Comparison of ENCODE assay signal across 18 cellular contexts in the genomic region with DNA sequence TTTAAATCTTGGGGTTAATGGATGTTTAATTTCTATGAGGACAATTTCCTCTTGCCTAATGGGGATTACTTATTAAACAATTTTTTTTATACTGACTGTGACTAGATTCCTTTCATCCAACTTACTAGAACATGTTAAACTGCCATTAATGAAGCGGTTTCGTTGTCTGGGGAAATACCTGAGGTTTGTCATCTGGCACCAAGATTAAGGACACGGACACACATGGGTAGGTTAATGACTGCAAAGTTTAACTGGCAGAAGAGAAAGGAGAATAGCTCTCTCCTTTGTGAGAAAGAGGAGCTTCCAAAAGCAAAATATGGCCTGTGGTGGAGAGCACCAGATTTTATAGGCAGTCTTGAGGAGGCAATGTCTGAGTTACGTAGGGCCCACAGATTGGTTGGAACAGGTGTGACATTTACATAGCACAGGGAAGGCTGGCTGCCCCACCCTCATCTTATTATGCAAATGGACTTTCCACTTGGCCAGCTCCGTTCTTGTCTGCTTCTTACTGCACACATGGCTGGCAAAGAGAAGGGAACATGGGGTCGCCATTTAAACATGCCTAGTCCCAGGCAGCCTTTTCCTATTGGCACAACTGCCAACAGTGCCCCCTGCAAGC.
DNase-seq lines count a peak whose midpoint lies in the region; ATAC-seq and TF ChIP-seq lines count a peak whose summit lies in the region.
"Had no signal": no experiment of that assay in that cellular context is flagged by ENCODE, and none has a peak within 500 bp of the region (broad histone marks: within the 10 kb centered on the region; RNA-seq: fewer than 3 reads in every experiment).

No MANE protein-coding gene starts in this region.

- no peak overlapping the region for H3K27ac ChIP-seq in Karpas-422 (ENCODE audit: low read length)
- H3K27ac ChIP-seq in gastrocnemius medialis = no peak overlapping the region
- H3K27ac ChIP-seq: vagina had no signal

- H4K20me1 ChIP-seq in Karpas-422 (ENCODE audit: insufficient read depth, low read depth, low read length) = no peaks in the 10 kb centered on the region

- intact Hi-C loops in gastrocnemius medialis (cut with DNase I; ENCODE audit: low total_unique reads) = no loop called here

- H3K4me3 ChIP-seq in Karpas-422 (ENCODE audit: low read length) = 0 out of 2 replicates have a peak overlapping the region, but pooled peaks have one; percentile 14
- no peak overlapping the region for H3K4me3 ChIP-seq in epithelial cell of esophagus (ENCODE audit: low read length)
- no peak overlapping the region for H3K4me3 ChIP-seq in gastrocnemius medialis
- H3K4me3 ChIP-seq: vagina had no signal

- H3K36me3 ChIP-seq in Karpas-422 (ENCODE audit: insufficient read depth, low read length) (no peaks in the 10 kb centered on the region; the same call in 1 of the 2 replicates), gastrocnemius medialis (no peaks in the 10 kb centered on the region)
- H3K36me3 ChIP-seq: vagina had no signal

- H3K4me1 Mint-ChIP-seq in neural crest cell = peaks cover 11% of the 10 kb centered on the region
- H3K4me1 Mint-ChIP-seq: activated naive CD4-positive, alpha-beta T cell treated with anti-CD3 and anti-CD28 coated beads, Interleukin-2, amount 10 ng/mL, durations not matched to agents 7 days and 5 days; CD8-positive, alpha-beta memory T cell had no signal

- peaks cover 27% of the 10 kb centered on the region for H3K4me1 ChIP-seq in Karpas-422 (ENCODE audit: low read length)
- H3K4me1 ChIP-seq in gastrocnemius medialis = no peaks in the 10 kb centered on the region
- H3K4me1 ChIP-seq: vagina had no signal

- no peak for TF ChIP-seq POLR2A in gastrocnemius medialis (IDR thresholded peaks at IDR 0.05)

- no peaks in the 10 kb centered on the region for H3K27me3 Mint-ChIP-seq in neural crest cell (ENCODE audit: low read depth)
- H3K27me3 Mint-ChIP-seq: activated naive CD4-positive, alpha-beta T cell treated with anti-CD3 and anti-CD28 coated beads, Interleukin-2, amount 10 ng/mL, durations not matched to agents 7 days and 5 days; CD8-positive, alpha-beta memory T cell had no signal

- no peak overlapping the region for H3K4me2 ChIP-seq in Karpas-422 (ENCODE audit: low read depth, low read length, poor library complexity, severe bottlenecking)

- H3K9me2 ChIP-seq in Karpas-422 (replicated peaks; ENCODE audit: insufficient read depth, low read length) = no peaks in the 10 kb centered on the region

- H3K4me3 Mint-ChIP-seq in neural crest cell = no peak overlapping the region
- H3K4me3 Mint-ChIP-seq: activated naive CD4-positive, alpha-beta T cell treated with anti-CD3 and anti-CD28 coated beads, Interleukin-2, amount 10 ng/mL, durations not matched to agents 7 days and 5 days; CD8-positive, alpha-beta memory T cell had no signal

- H3K36me3 Mint-ChIP-seq in neural crest cell (ENCODE audit: low read depth) = no peaks in the 10 kb centered on the region
- H3K36me3 Mint-ChIP-seq: activated naive CD4-positive, alpha-beta T cell treated with anti-CD3 and anti-CD28 coated beads, Interleukin-2, amount 10 ng/mL, durations not matched to agents 7 days and 5 days; CD8-positive, alpha-beta memory T cell had no signal

- H3K9ac ChIP-seq in Karpas-422 (ENCODE audit: low read length) = no peak overlapping the region

- peak; percentile 88 for DNase-seq in Caki2 (ENCODE audit: low read depth)
- peak; percentile 68 for DNase-seq in Karpas-422
- DNase-seq in epithelial cell of esophagus (ENCODE audit: low read depth) = peak; percentile 4
- no peak for DNase-seq in neural crest cell (ENCODE audit: low read depth, low spot score)
- no peak for DNase-seq in anterior cingulate cortex (lab: John Stamatoyannopoulos, UW)
- no peak for DNase-seq in gastrocnemius medialis
- no peak for DNase-seq in stimulated activated CD4-positive, alpha-beta T cell treated with anti-CD3 and anti-CD28 coated beads, Interleukin-1b, Interleukin-23, amount 100 ng/mL, for 48 hours
- DNase-seq: activated CD4-positive, alpha-beta T cell treated with anti-CD3 and anti-CD28 coated beads, Interleukin-2, amount 50 U/mL, for 1 hour; activated naive CD4-positive, alpha-beta T cell treated with anti-CD3 and anti-CD28 coated beads, Interleukin-2, amount 10 ng/mL, durations not matched to agents 7 days and 5 days; CD8-positive, alpha-beta memory T cell; GOT3; MM.1S; NCI-H187 treated with DMSO at 0.1 percent for 48 hours; PC-3; stimulated activated naive CD8-positive, alpha-beta T cell treated with anti-CD3 and anti-CD28 coated beads, Interleukin-15, Interleukin-2, amounts not matched to agents 100 U/mL and 50 U/mL, for 24 hours had no signal

- TF ChIP-seq CTCF in epithelial cell of esophagus (IDR thresholded peaks at IDR 0.05; ENCODE audit: insufficient read depth, low read depth, low read length, missing control alignments) = no peak
- TF ChIP-seq CTCF in neural crest cell (conservative IDR thresholded peaks at IDR 0.05) = no peak
- no peak for TF ChIP-seq CTCF in gastrocnemius medialis (IDR thresholded peaks at IDR 0.05 in 4 of 5, conservative IDR thresholded peaks at IDR 0.05 in 1 of 5)

- peak overlapping the region; percentile 23 for H2AFZ ChIP-seq in Karpas-422 (ENCODE audit: low read length)

- peak overlapping the region; percentile 13 for H3K27ac Mint-ChIP-seq in neural crest cell (ENCODE audit: unreplicated experiment)
- H3K27ac Mint-ChIP-seq: activated naive CD4-positive, alpha-beta T cell treated with anti-CD3 and anti-CD28 coated beads, Interleukin-2, amount 10 ng/mL, durations not matched to agents 7 days and 5 days; CD8-positive, alpha-beta memory T cell had no signal

- in situ Hi-C loops in Caki2 (cut with HindIII; ENCODE audit: low pct_unique_long_range_greater_than_20kb, low sequenced_read_pairs) = no loop called here
- in situ Hi-C loops in gastrocnemius medialis (cut with MboI; ENCODE audit: low sequenced_read_pairs in 4 of 4) = no loop called here

- H3K27me3 ChIP-seq in Karpas-422 (ENCODE audit: low read length) (no peaks in the 10 kb centered on the region), gastrocnemius medialis (no peaks in the 10 kb centered on the region)
- H3K27me3 ChIP-seq: vagina had no signal

- ATAC-seq in GM18517 (IDR thresholded peaks at IDR 0.05; ENCODE audit: unreplicated experiment) = no peak
- no peak for ATAC-seq in gastrocnemius medialis
- ATAC-seq: left lobe of liver; PC-3; stimulated activated naive CD8-positive, alpha-beta T cell treated with anti-CD3 and anti-CD28 coated beads, Interleukin-15, Interleukin-2, amounts not matched to agents 100 U/mL and 50 U/mL, for 24 hours had no signal

- H3K79me2 ChIP-seq in Karpas-422 (ENCODE audit: low read length) = no peaks in the 10 kb centered on the region

- H3K9me3 ChIP-seq in Karpas-422 (ENCODE audit: low read length) (no peaks in the 10 kb centered on the region), gastrocnemius medialis (no peaks in the 10 kb centered on the region)
- H3K9me3 ChIP-seq: vagina had no signal

- H3K9me3 Mint-ChIP-seq in neural crest cell = peaks cover 2% of the 10 kb centered on the region
- H3K9me3 Mint-ChIP-seq: activated naive CD4-positive, alpha-beta T cell treated with anti-CD3 and anti-CD28 coated beads, Interleukin-2, amount 10 ng/mL, durations not matched to agents 7 days and 5 days had no signal

Comparison
In these comparisons a context has a peak if more than half of its experiments do, and no peak if none do; other contexts are left out.
1. DNase-seq: peak in Caki2 (single experiment), Karpas-422 (single experiment) and epithelial cell of esophagus (single experiment); none in neural crest cell (single experiment), anterior cingulate cortex (0 of 58), gastrocnemius medialis (0 of 2) and stimulated activated CD4-positive, alpha-beta T cell treated with anti-CD3 and anti-CD28 coated beads, Interleukin-1b, Interleukin-23, amount 100 ng/mL, for 48 hours (single experiment).